ENCODE assay signal across 1 cellular context in the genomic region with DNA sequence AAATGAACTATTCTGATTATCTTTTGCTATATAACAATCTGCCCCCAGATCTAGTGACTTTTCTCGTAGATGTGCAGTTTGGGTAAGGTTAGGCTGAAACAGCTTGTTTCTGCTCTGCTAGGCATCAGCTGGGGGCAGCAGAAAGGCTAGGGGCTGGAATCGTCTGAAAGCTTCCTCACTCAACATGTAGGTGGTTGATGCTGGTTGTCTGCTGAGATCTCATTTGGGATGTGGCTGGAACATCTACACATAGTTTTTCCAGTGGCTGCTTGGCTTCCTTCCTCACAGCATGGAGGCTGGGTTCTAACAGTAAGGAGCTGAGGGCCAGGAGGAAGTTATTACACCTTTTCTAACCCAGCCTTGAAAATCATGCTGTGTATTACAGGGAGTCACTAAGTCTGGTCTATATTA.
TF ChIP-seq lines count a peak whose summit lies in the region.

No MANE protein-coding gene starts in this region.

TF ChIP-seq in IMR-90, 13 proteins besides CTCF, POLR2A, EP300 and RAD21 (continued from another document):
- TF ChIP-seq MAFK (IDR thresholded peaks at IDR 0.05; ENCODE audit: low read depth, low read length) (no peak), SMC3 (IDR thresholded peaks at IDR 0.05; ENCODE audit: low read depth, low read length) (no peak), BHLHE40 (IDR thresholded peaks at IDR 0.05; ENCODE audit: low read depth, low read length) (no peak), CHD1 (IDR thresholded peaks at IDR 0.05; ENCODE audit: low read depth, low read length) (no peak), MXI1 (IDR thresholded peaks at IDR 0.05; ENCODE audit: borderline replicate concordance, low read depth, low read length) (no peak)
